In genomic region chr5:39518516-39518915, GRCh38 we compare ENCODE assay signal across 1 cellular context.
TF ChIP-seq lines count a peak whose summit lies in the region.

No MANE protein-coding gene starts in this region.

TF ChIP-seq in endothelial cell of umbilical vein, 7 proteins besides CTCF, POLR2A, EP300 and RAD21 (continued from another document):
- TF ChIP-seq JUN (IDR thresholded peaks at IDR 0.05; ENCODE audit: borderline replicate concordance, insufficient read depth, insufficient read length, low read depth) = no peak
- no peak for TF ChIP-seq MYC (IDR thresholded peaks at IDR 0.05; ENCODE audit: low read depth, low read length)
- TF ChIP-seq EZH2 (IDR thresholded peaks at IDR 0.05; ENCODE audit: borderline replicate concordance, low read depth, low read length, severe bottlenecking) = no peak
